In the genomic region with DNA sequence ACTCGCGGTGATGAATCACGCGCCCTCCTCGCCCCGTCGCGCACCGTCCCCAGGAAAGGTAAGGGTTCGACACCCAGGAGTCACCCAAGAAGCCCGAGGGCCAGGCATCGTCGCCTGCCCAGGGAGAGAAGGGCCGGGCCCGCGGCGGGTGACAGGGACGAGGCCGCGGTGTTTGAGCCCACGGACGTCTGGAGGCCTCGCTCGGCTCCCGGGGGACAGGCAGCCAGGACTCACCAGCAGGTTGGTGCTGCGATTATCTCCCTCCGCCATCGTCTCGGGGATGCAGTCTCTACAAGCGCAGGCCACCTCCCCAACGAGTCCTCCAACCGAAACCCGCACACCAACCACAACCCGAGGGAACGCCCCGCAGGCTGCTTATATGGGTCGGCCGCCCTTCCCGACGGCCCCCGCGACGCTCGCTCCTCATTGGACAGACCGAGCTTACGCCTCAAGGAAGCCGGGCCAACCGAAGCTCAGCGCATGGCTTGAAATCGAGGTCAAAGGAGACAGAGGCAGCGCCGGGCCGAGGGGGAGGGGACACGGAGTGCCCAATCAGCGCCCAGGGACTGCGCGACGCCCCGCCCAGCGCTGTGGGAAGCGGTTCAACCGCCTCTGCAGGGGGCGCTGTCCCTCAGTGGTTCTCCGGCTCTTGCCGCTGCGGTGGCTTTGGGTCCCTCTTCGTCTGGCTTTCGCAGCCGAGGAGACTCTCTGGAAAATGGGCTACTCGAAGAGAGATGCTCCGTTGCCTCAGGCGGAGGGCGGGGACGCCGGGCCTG, we compare ENCODE assay signal across 1 cellular context.
TF ChIP-seq lines count a peak whose summit lies in the region.

A gene (minus strand): TSS at position 353 of the 776 bp plus-strand sequence. CDS start 83 bp downstream, at position 270.

TF ChIP-seq in GM12878, 131 proteins besides CTCF, POLR2A, EP300 and RAD21 (continued from another document and continues in another):
- TF ChIP-seq, protein P1, sequence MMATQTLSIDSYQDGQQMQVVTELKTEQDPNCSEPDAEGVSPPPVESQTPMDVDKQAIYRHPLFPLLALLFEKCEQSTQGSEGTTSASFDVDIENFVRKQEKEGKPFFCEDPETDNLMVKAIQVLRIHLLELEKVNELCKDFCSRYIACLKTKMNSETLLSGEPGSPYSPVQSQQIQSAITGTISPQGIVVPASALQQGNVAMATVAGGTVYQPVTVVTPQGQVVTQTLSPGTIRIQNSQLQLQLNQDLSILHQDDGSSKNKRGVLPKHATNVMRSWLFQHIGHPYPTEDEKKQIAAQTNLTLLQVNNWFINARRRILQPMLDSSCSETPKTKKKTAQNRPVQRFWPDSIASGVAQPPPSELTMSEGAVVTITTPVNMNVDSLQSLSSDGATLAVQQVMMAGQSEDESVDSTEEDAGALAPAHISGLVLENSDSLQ (IDR thresholded peaks at IDR 0.05), result peak; percentile 31; the same call in 1 of the 2 replicates
- 0 out of 2 replicates have a peak, but pooled peaks have one; percentile 23 for TF ChIP-seq TCF7 (IDR thresholded peaks at IDR 0.05; ENCODE audit: borderline replicate concordance)
- no peak for TF ChIP-seq MTA3 (IDR thresholded peaks at IDR 0.05; ENCODE audit: borderline replicate concordance, low read length)
- TF ChIP-seq RUNX3 (IDR thresholded peaks at IDR 0.05; ENCODE audit: low read length), result peak; percentile 92
- TF ChIP-seq FOS (IDR thresholded peaks at IDR 0.05; ENCODE audit: borderline replicate concordance, extremely low read depth, insufficient read length), result peak; percentile 37
- no peak for TF ChIP-seq SIN3A (IDR thresholded peaks at IDR 0.05; ENCODE audit: low read depth, low read length)
- TF ChIP-seq EED (IDR thresholded peaks at IDR 0.05; ENCODE audit: low read depth), result peak; percentile 53; the same call in 1 of the 2 replicates
- TF ChIP-seq, protein P2, sequence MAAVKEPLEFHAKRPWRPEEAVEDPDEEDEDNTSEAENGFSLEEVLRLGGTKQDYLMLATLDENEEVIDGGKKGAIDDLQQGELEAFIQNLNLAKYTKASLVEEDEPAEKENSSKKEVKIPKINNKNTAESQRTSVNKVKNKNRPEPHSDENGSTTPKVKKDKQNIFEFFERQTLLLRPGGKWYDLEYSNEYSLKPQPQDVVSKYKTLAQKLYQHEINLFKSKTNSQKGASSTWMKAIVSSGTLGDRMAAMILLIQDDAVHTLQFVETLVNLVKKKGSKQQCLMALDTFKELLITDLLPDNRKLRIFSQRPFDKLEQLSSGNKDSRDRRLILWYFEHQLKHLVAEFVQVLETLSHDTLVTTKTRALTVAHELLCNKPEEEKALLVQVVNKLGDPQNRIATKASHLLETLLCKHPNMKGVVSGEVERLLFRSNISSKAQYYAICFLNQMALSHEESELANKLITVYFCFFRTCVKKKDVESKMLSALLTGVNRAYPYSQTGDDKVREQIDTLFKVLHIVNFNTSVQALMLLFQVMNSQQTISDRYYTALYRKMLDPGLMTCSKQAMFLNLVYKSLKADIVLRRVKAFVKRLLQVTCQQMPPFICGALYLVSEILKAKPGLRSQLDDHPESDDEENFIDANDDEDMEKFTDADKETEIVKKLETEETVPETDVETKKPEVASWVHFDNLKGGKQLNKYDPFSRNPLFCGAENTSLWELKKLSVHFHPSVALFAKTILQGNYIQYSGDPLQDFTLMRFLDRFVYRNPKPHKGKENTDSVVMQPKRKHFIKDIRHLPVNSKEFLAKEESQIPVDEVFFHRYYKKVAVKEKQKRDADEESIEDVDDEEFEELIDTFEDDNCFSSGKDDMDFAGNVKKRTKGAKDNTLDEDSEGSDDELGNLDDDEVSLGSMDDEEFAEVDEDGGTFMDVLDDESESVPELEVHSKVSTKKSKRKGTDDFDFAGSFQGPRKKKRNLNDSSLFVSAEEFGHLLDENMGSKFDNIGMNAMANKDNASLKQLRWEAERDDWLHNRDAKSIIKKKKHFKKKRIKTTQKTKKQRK (IDR thresholded peaks at IDR 0.05; ENCODE audit: low read depth, low read length), result no peak
- TF ChIP-seq, protein P3, sequence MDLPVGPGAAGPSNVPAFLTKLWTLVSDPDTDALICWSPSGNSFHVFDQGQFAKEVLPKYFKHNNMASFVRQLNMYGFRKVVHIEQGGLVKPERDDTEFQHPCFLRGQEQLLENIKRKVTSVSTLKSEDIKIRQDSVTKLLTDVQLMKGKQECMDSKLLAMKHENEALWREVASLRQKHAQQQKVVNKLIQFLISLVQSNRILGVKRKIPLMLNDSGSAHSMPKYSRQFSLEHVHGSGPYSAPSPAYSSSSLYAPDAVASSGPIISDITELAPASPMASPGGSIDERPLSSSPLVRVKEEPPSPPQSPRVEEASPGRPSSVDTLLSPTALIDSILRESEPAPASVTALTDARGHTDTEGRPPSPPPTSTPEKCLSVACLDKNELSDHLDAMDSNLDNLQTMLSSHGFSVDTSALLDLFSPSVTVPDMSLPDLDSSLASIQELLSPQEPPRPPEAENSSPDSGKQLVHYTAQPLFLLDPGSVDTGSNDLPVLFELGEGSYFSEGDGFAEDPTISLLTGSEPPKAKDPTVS (IDR thresholded peaks at IDR 0.05; ENCODE audit: low read depth, low read length), result no peak
- TF ChIP-seq, protein P4, sequence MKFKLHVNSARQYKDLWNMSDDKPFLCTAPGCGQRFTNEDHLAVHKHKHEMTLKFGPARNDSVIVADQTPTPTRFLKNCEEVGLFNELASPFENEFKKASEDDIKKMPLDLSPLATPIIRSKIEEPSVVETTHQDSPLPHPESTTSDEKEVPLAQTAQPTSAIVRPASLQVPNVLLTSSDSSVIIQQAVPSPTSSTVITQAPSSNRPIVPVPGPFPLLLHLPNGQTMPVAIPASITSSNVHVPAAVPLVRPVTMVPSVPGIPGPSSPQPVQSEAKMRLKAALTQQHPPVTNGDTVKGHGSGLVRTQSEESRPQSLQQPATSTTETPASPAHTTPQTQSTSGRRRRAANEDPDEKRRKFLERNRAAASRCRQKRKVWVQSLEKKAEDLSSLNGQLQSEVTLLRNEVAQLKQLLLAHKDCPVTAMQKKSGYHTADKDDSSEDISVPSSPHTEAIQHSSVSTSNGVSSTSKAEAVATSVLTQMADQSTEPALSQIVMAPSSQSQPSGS (IDR thresholded peaks at IDR 0.05; ENCODE audit: low read length), result no peak
- TF ChIP-seq BRCA1 (IDR thresholded peaks at IDR 0.05; ENCODE audit: low read depth, low read length), result no peak; the same call in 1 of the 2 replicates
- TF ChIP-seq FOXK2 (IDR thresholded peaks at IDR 0.05), result peak; percentile 7; the same call in 1 of the 2 replicates
- TF ChIP-seq MEF2A (IDR thresholded peaks at IDR 0.05; ENCODE audit: insufficient read depth, low read depth, low read length), result no peak
- TF ChIP-seq, protein P5, sequence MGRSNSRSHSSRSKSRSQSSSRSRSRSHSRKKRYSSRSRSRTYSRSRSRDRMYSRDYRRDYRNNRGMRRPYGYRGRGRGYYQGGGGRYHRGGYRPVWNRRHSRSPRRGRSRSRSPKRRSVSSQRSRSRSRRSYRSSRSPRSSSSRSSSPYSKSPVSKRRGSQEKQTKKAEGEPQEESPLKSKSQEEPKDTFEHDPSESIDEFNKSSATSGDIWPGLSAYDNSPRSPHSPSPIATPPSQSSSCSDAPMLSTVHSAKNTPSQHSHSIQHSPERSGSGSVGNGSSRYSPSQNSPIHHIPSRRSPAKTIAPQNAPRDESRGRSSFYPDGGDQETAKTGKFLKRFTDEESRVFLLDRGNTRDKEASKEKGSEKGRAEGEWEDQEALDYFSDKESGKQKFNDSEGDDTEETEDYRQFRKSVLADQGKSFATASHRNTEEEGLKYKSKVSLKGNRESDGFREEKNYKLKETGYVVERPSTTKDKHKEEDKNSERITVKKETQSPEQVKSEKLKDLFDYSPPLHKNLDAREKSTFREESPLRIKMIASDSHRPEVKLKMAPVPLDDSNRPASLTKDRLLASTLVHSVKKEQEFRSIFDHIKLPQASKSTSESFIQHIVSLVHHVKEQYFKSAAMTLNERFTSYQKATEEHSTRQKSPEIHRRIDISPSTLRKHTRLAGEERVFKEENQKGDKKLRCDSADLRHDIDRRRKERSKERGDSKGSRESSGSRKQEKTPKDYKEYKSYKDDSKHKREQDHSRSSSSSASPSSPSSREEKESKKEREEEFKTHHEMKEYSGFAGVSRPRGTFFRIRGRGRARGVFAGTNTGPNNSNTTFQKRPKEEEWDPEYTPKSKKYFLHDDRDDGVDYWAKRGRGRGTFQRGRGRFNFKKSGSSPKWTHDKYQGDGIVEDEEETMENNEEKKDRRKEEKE (IDR thresholded peaks at IDR 0.05), result no peak
- no peak for TF ChIP-seq ZSCAN29 (IDR thresholded peaks at IDR 0.05)
- TF ChIP-seq, protein P6, sequence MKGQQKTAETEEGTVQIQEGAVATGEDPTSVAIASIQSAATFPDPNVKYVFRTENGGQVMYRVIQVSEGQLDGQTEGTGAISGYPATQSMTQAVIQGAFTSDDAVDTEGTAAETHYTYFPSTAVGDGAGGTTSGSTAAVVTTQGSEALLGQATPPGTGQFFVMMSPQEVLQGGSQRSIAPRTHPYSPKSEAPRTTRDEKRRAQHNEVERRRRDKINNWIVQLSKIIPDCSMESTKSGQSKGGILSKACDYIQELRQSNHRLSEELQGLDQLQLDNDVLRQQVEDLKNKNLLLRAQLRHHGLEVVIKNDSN (IDR thresholded peaks at IDR 0.05; ENCODE audit: borderline replicate concordance, extremely low read length, insufficient read depth, low read depth, low read length), result no peak
- TF ChIP-seq BCL11A (IDR thresholded peaks at IDR 0.05; ENCODE audit: low read depth, low read length), result no peak
- no peak for TF ChIP-seq HDAC6 (IDR thresholded peaks at IDR 0.05; ENCODE audit: unreplicated experiment)
- TF ChIP-seq ZNF24 (IDR thresholded peaks at IDR 0.05), result no peak
- no peak for TF ChIP-seq SREBF2 (IDR thresholded peaks at IDR 0.05; ENCODE audit: low read length)
- peak; percentile 83 for TF ChIP-seq MXI1 (IDR thresholded peaks at IDR 0.05; ENCODE audit: low read depth, low read length)
- peak; percentile 96 for TF ChIP-seq SMAD5 (IDR thresholded peaks at IDR 0.05; ENCODE audit: low read depth)
- TF ChIP-seq, protein P7, sequence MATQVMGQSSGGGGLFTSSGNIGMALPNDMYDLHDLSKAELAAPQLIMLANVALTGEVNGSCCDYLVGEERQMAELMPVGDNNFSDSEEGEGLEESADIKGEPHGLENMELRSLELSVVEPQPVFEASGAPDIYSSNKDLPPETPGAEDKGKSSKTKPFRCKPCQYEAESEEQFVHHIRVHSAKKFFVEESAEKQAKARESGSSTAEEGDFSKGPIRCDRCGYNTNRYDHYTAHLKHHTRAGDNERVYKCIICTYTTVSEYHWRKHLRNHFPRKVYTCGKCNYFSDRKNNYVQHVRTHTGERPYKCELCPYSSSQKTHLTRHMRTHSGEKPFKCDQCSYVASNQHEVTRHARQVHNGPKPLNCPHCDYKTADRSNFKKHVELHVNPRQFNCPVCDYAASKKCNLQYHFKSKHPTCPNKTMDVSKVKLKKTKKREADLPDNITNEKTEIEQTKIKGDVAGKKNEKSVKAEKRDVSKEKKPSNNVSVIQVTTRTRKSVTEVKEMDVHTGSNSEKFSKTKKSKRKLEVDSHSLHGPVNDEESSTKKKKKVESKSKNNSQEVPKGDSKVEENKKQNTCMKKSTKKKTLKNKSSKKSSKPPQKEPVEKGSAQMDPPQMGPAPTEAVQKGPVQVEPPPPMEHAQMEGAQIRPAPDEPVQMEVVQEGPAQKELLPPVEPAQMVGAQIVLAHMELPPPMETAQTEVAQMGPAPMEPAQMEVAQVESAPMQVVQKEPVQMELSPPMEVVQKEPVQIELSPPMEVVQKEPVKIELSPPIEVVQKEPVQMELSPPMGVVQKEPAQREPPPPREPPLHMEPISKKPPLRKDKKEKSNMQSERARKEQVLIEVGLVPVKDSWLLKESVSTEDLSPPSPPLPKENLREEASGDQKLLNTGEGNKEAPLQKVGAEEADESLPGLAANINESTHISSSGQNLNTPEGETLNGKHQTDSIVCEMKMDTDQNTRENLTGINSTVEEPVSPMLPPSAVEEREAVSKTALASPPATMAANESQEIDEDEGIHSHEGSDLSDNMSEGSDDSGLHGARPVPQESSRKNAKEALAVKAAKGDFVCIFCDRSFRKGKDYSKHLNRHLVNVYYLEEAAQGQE (IDR thresholded peaks at IDR 0.05; ENCODE audit: low read depth, low read length), result no peak
- no peak; the same call in 1 of the 2 replicates for TF ChIP-seq MTA2 (IDR thresholded peaks at IDR 0.05; ENCODE audit: low read depth)
- TF ChIP-seq NFXL1 (IDR thresholded peaks at IDR 0.05; ENCODE audit: borderline replicate concordance), result no peak
- TF ChIP-seq MEF2B (IDR thresholded peaks at IDR 0.05; ENCODE audit: partially characterized antibody, poor library complexity, severe bottlenecking), result peak; percentile 50
- peak; percentile 73; the same call in 1 of the 2 replicates for TF ChIP-seq TCF12 (IDR thresholded peaks at IDR 0.05; ENCODE audit: low read depth, low read length)
- TF ChIP-seq CREM (IDR thresholded peaks at IDR 0.05; ENCODE audit: low read depth), result peak; percentile 67
- TF ChIP-seq, protein P8, sequence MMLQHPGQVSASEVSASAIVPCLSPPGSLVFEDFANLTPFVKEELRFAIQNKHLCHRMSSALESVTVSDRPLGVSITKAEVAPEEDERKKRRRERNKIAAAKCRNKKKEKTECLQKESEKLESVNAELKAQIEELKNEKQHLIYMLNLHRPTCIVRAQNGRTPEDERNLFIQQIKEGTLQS (IDR thresholded peaks at IDR 0.05; ENCODE audit: borderline replicate concordance, extremely low read depth, low read depth, low read length), result no peak
- no peak for TF ChIP-seq SUZ12 (IDR thresholded peaks at IDR 0.05; ENCODE audit: unreplicated experiment)
- peak; percentile 90 for TF ChIP-seq PML (IDR thresholded peaks at IDR 0.05; ENCODE audit: low read length)
- TF ChIP-seq ESRRA (IDR thresholded peaks at IDR 0.05; ENCODE audit: low read length), result no peak; the same call in 1 of the 2 replicates
- TF ChIP-seq, protein P9, sequence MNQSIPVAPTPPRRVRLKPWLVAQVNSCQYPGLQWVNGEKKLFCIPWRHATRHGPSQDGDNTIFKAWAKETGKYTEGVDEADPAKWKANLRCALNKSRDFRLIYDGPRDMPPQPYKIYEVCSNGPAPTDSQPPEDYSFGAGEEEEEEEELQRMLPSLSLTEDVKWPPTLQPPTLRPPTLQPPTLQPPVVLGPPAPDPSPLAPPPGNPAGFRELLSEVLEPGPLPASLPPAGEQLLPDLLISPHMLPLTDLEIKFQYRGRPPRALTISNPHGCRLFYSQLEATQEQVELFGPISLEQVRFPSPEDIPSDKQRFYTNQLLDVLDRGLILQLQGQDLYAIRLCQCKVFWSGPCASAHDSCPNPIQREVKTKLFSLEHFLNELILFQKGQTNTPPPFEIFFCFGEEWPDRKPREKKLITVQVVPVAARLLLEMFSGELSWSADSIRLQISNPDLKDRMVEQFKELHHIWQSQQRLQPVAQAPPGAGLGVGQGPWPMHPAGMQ (IDR thresholded peaks at IDR 0.05; ENCODE audit: borderline replicate concordance), result peak; percentile 67
- TF ChIP-seq HDGF (IDR thresholded peaks at IDR 0.05), result peak; percentile 93
- no peak for TF ChIP-seq ZNF384 (IDR thresholded peaks at IDR 0.05; ENCODE audit: borderline replicate concordance, low read depth, low read length)
- TF ChIP-seq, protein P10, sequence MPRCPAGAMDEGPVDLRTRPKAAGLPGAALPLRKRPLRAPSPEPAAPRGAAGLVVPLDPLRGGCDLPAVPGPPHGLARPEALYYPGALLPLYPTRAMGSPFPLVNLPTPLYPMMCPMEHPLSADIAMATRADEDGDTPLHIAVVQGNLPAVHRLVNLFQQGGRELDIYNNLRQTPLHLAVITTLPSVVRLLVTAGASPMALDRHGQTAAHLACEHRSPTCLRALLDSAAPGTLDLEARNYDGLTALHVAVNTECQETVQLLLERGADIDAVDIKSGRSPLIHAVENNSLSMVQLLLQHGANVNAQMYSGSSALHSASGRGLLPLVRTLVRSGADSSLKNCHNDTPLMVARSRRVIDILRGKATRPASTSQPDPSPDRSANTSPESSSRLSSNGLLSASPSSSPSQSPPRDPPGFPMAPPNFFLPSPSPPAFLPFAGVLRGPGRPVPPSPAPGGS (IDR thresholded peaks at IDR 0.05; ENCODE audit: borderline replicate concordance, insufficient read depth, low read depth, low read length, poor library complexity, severe bottlenecking), result no peak
- peak; percentile 78; the same call in 1 of the 2 replicates for TF ChIP-seq TCF3 (IDR thresholded peaks at IDR 0.05; ENCODE audit: borderline replicate concordance, insufficient read depth, low read depth, low read length)
- TF ChIP-seq CHD1 (IDR thresholded peaks at IDR 0.05; ENCODE audit: low read depth, low read length), result peak; percentile 85; the same call in 1 of the 2 replicates
